27 cellular contexts compared by ENCODE assay signal in the genomic region with DNA sequence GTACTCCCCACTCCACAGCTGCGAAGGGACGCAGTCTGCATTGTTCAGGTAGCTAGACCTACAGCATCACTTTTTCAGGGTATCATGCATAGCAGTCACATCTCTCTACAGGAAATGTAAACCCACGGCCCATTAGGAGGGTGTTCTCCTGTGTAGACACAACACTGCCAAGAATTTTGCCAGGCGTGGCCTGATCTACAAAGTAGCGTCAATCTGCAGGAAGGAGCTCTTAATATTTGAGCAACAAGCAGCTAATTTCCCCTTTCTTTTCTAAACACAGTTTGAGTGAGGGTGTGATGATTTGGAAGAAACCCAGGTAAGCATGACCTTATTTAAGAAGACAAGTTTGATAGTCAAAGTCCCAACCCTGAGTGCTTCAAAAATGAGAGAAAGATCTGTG.
"Had no signal": no experiment of that assay in that cellular context is flagged by ENCODE, and none has a peak within 500 bp of the region (broad histone marks: within the 10 kb centered on the region; RNA-seq: fewer than 3 reads in every experiment).

No MANE protein-coding gene starts in this region.

- H3K9me3 Mint-ChIP-seq: activated naive CD4-positive, alpha-beta T cell treated with anti-CD3 and anti-CD28 coated beads, Interleukin-2, amount 50 U/mL, for 72 hours; activated T-cell treated with anti-CD3 and anti-CD28 coated beads, Interleukin-2, amount 50 U/mL, for 4 hours; T-helper 1 cell treated with Interleukin-12 subunit alpha and Interleukin-12 subunit beta and Interleukin-4 antibody, amounts not matched to agents 30 μg/mL and 1 μg/mL, for 36 hours had no signal

- H3K4me1 ChIP-seq: body of pancreas, SJSA1 had no signal

- ATAC-seq: activated naive CD4-positive, alpha-beta T cell treated with anti-CD3 and anti-CD28 coated beads, Interleukin-2, amount 50 U/mL, for 72 hours; activated naive CD8-positive, alpha-beta T cell treated with anti-CD3 and anti-CD28 coated beads, Interleukin-2, amount 50 U/mL, for 24 hours; activated T-cell treated with anti-CD3 and anti-CD28 coated beads, Interleukin-2, amount 50 U/mL, for 4 hours; body of pancreas; PC-3 had no signal

- H3K27ac Mint-ChIP-seq: activated CD4-positive, alpha-beta memory T cell treated with anti-CD3 and anti-CD28 coated beads for 36 hours; activated CD4-positive, alpha-beta T cell treated with anti-CD3 and anti-CD28 coated beads, Interleukin-2, amount 10 ng/mL, durations not matched to agents 7 days and 5 days; activated naive CD4-positive, alpha-beta T cell treated with anti-CD3 and anti-CD28 coated beads, Interleukin-2, amount 50 U/mL, for 72 hours; T-helper 1 cell treated with Interleukin-12 subunit alpha and Interleukin-12 subunit beta and Interleukin-4 antibody, amounts not matched to agents 30 μg/mL and 1 μg/mL, for 36 hours; WTC11 had no signal

- H3K27ac ChIP-seq: ascending aorta, body of pancreas, SJSA1 had no signal

- H3K4me3 ChIP-seq: ascending aorta, body of pancreas, SJSA1 had no signal

- H3K4me3 Mint-ChIP-seq: activated CD4-positive, alpha-beta memory T cell treated with anti-CD3 and anti-CD28 coated beads for 36 hours; activated CD4-positive, alpha-beta T cell treated with anti-CD3 and anti-CD28 coated beads, Interleukin-2, amount 10 ng/mL, durations not matched to agents 7 days and 5 days; activated naive CD8-positive, alpha-beta T cell treated with anti-CD3 and anti-CD28 coated beads, Interleukin-2, amount 50 U/mL, for 24 hours; activated T-cell treated with anti-CD3 and anti-CD28 coated beads, Interleukin-2, amount 50 U/mL, for 4 hours; T-helper 1 cell treated with Interleukin-12 subunit alpha and Interleukin-12 subunit beta and Interleukin-4 antibody, amounts not matched to agents 30 μg/mL and 1 μg/mL, for 36 hours; WTC11 had no signal

- H3K9me3 ChIP-seq: ascending aorta, body of pancreas, SJSA1 had no signal

- DNase-seq: activated CD4-positive, alpha-beta memory T cell treated with anti-CD3 and anti-CD28 coated beads for 36 hours; activated CD4-positive, alpha-beta T cell treated with anti-CD3 and anti-CD28 coated beads, Interleukin-2, amount 10 ng/mL, durations not matched to agents 7 days and 5 days; activated CD8-positive, alpha-beta memory T cell treated with anti-CD3 and anti-CD28 coated beads for 24 hours; activated effector memory CD4-positive, alpha-beta T cell treated with anti-CD3 and anti-CD28 coated beads, Interleukin-2, amount 50 U/mL, for 16 hours; activated naive CD4-positive, alpha-beta T cell treated with Interleukin-2 at 50 U/mL for 16 hours; activated naive CD8-positive, alpha-beta T cell treated with anti-CD3 and anti-CD28 coated beads, Interleukin-2, amount 50 U/mL, for 24 hours; activated T-cell treated with anti-CD3 and anti-CD28 coated beads, Interleukin-2, amount 50 U/mL, for 4 hours; amniotic stem cell; body of pancreas; central memory CD4-positive, alpha-beta T cell; Kasumi-1; NCI-H1105 treated with DMSO at 0.1 percent for 48 hours; NCI-H1436 treated with DMSO at 0.1 percent for 48 hours; NCI-H187; NCI-H2081 treated with DMSO at 0.1 percent for 48 hours; NCI-H2171; NCI-H2227 treated with DMSO at 0.1 percent for 48 hours; NCI-H526; NCI-H82; NK-92 treated with Interleukin-12 subunit alpha and Interleukin-12 subunit beta, amount 100 ng/mL, for 24 hours; PC-3; SHP77 had no signal

- H3K36me3 ChIP-seq: ascending aorta, SJSA1 had no signal

- H3K36me3 Mint-ChIP-seq: activated CD4-positive, alpha-beta memory T cell treated with anti-CD3 and anti-CD28 coated beads for 36 hours; WTC11 had no signal

- H3K27me3 ChIP-seq: ascending aorta, body of pancreas, SJSA1 had no signal
